Comparison of ENCODE assay signal across 16 cellular contexts in genomic region chr3:120524171-120524923, GRCh38.
DNase-seq lines count a peak whose midpoint lies in the region; ATAC-seq and TF ChIP-seq lines count a peak whose summit lies in the region.
"Had no signal": no experiment of that assay in that cellular context is flagged by ENCODE, and none has a peak within 500 bp of the region (broad histone marks: within the 10 kb centered on the region; RNA-seq: fewer than 3 reads in every experiment).

No MANE protein-coding gene starts in this region.

- TF ChIP-seq CTCF in astrocyte of the cerebellum (IDR thresholded peaks at IDR 0.05; ENCODE audit: low read depth, low read length, missing control alignments) (no peak), foreskin fibroblast (IDR thresholded peaks at IDR 0.05; ENCODE audit: low read depth, low read length) (no peak), left ventricle myocardium inferior (IDR thresholded peaks at IDR 0.05; ENCODE audit: borderline replicate concordance) (no peak)

- no peaks in the 10 kb centered on the region for H3K27me3 ChIP-seq in left ventricle myocardium inferior (ENCODE audit: low read depth)

- H3K9me3 ChIP-seq in left ventricle myocardium inferior (replicated peaks): no peaks in the 10 kb centered on the region

- H3K27ac ChIP-seq in left ventricle myocardium inferior (replicated peaks): no peak overlapping the region
- H3K27ac ChIP-seq: C4-2B had no signal

- H3K4me3 ChIP-seq in astrocyte of the cerebellum (ENCODE audit: low read depth, low read length): no peak overlapping the region
- no peak overlapping the region for H3K4me3 ChIP-seq in foreskin fibroblast (ENCODE audit: low read depth in 1 of 2, low read length in 2 of 2)
- no peak overlapping the region for H3K4me3 ChIP-seq in left ventricle myocardium inferior
- H3K4me3 ChIP-seq: GM23338 had no signal

- H3K4me1 ChIP-seq in left ventricle myocardium inferior: no peaks in the 10 kb centered on the region

- no peak for ATAC-seq in HG02938 (IDR thresholded peaks at IDR 0.05; ENCODE audit: unreplicated experiment)
- ATAC-seq: GM23338 had no signal

- peak; percentile 60 for DNase-seq in AG20443 (ENCODE audit: low spot score)
- peak; percentile 42 for DNase-seq in HT1080 (ENCODE audit: low read depth)
- peak; percentile 65 for DNase-seq in astrocyte of the cerebellum (ENCODE audit: low read depth)
- peak; percentile 52 to 76 for DNase-seq in foreskin fibroblast
- DNase-seq in NOMO-1 treated with DMSO at 0.1 percent for 48 hours (lab: John Stamatoyannopoulos, UW; ENCODE audit: unreplicated experiment): no peak
- DNase-seq in left ventricle myocardium inferior: no peak
- DNase-seq in mucosa of gallbladder (ENCODE audit: low spot score): no peak
- DNase-seq: activated CD4-positive, alpha-beta T cell treated with anti-CD3 and anti-CD28 coated beads, Interleukin-2, amount 50 U/mL, for 1 hour; activated effector memory CD4-positive, alpha-beta T cell treated with anti-CD3 and anti-CD28 coated beads, Interleukin-2, amount 50 U/mL, for 16 hours; KBM-7; NCI-H1436 treated with DMSO at 0.1 percent for 48 hours; retina; trophoblast cell had no signal

- intact Hi-C loops in left ventricle myocardium inferior (cut with micrococcal nuclease): no loop called here

- H3K36me3 ChIP-seq in left ventricle myocardium inferior: no peaks in the 10 kb centered on the region

- in situ Hi-C loops in astrocyte of the cerebellum (cut with HindIII; ENCODE audit: low sequenced_read_pairs): no loop called here

Comparison
In these comparisons a context has a peak if more than half of its experiments do, and no peak if none do; other contexts are left out.
1. DNase-seq: peak in AG20443 (single experiment), HT1080 (single experiment), astrocyte of the cerebellum (single experiment) and foreskin fibroblast (2 of 2); none in NOMO-1 treated with DMSO at 0.1 percent for 48 hours (single experiment), left ventricle myocardium inferior (single experiment) and mucosa of gallbladder (single experiment).